ENCODE assay signal across 1 cellular context in the genomic region with DNA sequence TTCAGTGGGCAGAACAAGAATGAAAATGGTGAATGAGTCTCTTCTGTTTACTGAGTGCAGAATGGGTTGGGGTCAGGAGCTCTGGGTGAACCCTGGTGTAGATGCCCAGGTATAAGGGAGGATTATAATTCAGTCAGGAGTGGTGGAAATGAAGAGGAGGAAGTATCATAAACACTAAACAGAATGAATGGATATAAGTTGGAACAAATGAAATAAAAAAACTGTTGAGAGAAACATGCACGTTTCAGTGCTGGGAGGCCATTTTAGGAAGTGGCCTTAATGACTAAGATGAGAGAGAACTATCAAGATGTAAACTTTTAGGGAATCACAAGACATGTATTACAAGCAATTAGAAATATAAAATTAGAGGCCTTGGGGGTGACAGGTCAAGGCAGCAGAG.
TF ChIP-seq lines count a peak whose summit lies in the region.

No MANE protein-coding gene starts in this region.

TF ChIP-seq in HepG2, 621 proteins besides CTCF, POLR2A, EP300 and RAD21 (continued from another document):
- TF ChIP-seq, protein P1, sequence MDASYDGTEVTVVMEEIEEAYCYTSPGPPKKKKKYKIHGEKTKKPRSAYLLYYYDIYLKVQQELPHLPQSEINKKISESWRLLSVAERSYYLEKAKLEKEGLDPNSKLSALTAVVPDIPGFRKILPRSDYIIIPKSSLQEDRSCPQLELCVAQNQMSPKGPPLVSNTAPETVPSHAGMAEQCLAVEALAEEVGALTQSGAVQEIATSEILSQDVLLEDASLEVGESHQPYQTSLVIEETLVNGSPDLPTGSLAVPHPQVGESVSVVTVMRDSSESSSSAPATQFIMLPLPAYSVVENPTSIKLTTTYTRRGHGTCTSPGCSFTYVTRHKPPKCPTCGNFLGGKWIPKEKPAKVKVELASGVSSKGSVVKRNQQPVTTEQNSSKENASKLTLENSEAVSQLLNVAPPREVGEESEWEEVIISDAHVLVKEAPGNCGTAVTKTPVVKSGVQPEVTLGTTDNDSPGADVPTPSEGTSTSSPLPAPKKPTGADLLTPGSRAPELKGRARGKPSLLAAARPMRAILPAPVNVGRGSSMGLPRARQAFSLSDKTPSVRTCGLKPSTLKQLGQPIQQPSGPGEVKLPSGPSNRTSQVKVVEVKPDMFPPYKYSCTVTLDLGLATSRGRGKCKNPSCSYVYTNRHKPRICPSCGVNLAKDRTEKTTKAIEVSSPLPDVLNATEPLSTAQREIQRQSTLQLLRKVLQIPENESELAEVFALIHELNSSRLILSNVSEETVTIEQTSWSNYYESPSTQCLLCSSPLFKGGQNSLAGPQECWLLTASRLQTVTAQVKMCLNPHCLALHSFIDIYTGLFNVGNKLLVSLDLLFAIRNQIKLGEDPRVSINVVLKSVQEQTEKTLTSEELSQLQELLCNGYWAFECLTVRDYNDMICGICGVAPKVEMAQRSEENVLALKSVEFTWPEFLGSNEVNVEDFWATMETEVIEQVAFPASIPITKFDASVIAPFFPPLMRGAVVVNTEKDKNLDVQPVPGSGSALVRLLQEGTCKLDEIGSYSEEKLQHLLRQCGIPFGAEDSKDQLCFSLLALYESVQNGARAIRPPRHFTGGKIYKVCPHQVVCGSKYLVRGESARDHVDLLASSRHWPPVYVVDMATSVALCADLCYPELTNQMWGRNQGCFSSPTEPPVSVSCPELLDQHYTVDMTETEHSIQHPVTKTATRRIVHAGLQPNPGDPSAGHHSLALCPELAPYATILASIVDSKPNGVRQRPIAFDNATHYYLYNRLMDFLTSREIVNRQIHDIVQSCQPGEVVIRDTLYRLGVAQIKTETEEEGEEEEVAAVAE (CRISPR knock-in tag; IDR thresholded peaks at IDR 0.05; ENCODE audit: borderline replicate concordance): no peak
TF ChIP-seq in HepG2: peak in this region for 0.
